ENCODE assay signal across 20 cellular contexts in the genomic region with DNA sequence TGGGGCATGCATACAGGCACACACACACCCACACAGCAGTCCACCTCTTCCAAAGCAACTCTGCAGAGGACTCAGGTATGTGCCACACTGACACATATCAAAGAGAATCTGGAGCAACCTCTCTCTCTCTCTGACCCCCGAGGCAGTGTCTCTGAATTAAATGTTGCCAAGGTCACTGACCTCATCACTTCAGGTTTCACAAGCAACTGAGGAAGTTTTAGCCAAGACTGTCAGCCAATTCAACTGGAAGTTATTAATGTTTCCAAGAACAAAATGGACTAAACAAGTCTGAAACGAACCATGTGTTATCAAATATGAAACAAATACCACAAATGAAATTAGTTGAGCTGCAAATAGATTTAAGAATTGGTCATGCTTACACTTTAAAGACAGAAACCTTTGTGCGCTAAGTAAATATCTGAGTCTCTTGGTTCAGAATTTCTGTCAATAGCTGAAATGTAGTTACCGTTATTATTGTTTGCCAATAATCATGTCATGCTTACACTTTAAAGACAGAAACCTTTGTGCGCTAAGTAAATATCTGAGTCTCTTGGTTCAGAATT.
DNase-seq lines count a peak whose midpoint lies in the region; ATAC-seq, FAIRE-seq and TF ChIP-seq lines count a peak whose summit lies in the region.
"Had no signal": no experiment of that assay in that cellular context is flagged by ENCODE, and none has a peak within 500 bp of the region (broad histone marks: within the 10 kb centered on the region; RNA-seq: fewer than 3 reads in every experiment).

No MANE protein-coding gene starts in this region.

- H3K9me2 ChIP-seq in PC-9 (ENCODE audit: insufficient read depth) = no peaks in the 10 kb centered on the region

- H4K20me1 ChIP-seq in PC-9 (ENCODE audit: insufficient read depth) = 0 out of 2 replicates have a peak, but pooled peaks cover 6% of the 10 kb centered on the region

- H3K9me3 ChIP-seq in PC-9 (ENCODE audit: insufficient read depth, low read depth) = no peaks in the 10 kb centered on the region
- no peaks in the 10 kb centered on the region for H3K9me3 ChIP-seq in liver (ENCODE audit: control insufficient read depth in 4 of 4, low read length in 3 of 4)
- H3K9me3 ChIP-seq in ascending aorta = no peaks in the 10 kb centered on the region

- CTCF ChIA-PET in PC-9 (lab: Charles Lee) = no interaction called here

- peaks cover 13% of the 10 kb centered on the region for H3K36me3 ChIP-seq in PC-9 (ENCODE audit: low read depth)
- no peaks in the 10 kb centered on the region for H3K36me3 ChIP-seq in liver (ENCODE audit: control insufficient read depth in 4 of 4, insufficient read depth in 3 of 4, low read depth in 1 of 4, low read length in 3 of 4)
- peaks cover 6 to 38% of the 10 kb centered on the region in 2 donors for H3K36me3 ChIP-seq in ascending aorta

- no peak overlapping the region for H3K4me3 ChIP-seq in PC-9
- no peak overlapping the region for H3K4me3 ChIP-seq in liver (ENCODE audit: low read depth in 1 of 3, low read length in 3 of 3)
- H3K4me3 ChIP-seq in ascending aorta = no peak overlapping the region
- H3K4me3 ChIP-seq: cardiac muscle cell had no signal

- no peaks in the 10 kb centered on the region for H3K79me2 ChIP-seq in PC-9 (ENCODE audit: low read depth)

- peaks cover 14% of the 10 kb centered on the region; the same call in 1 of the 2 replicates for H3F3A ChIP-seq in PC-9 (ENCODE audit: insufficient read depth, low read depth)

- peak; percentile 53 for ATAC-seq in esophagus mucosa
- no peak for ATAC-seq in HG02610 (IDR thresholded peaks at IDR 0.05; ENCODE audit: unreplicated experiment)
- ATAC-seq in HG03571 (IDR thresholded peaks at IDR 0.05; ENCODE audit: unreplicated experiment) = no peak
- ATAC-seq: activated CD4-positive, CD25-positive, alpha-beta regulatory T cell treated with anti-CD3 and anti-CD28 coated beads, Interleukin-2, amount 50 U/mL, for 24 hours had no signal

- H3K27me3 ChIP-seq in PC-9 (ENCODE audit: insufficient read depth, low read depth) (no peaks in the 10 kb centered on the region), liver (ENCODE audit: control insufficient read depth in 4 of 4, insufficient read depth in 4 of 4, low read length in 3 of 4) (no peaks in the 10 kb centered on the region), ascending aorta (no peaks in the 10 kb centered on the region)
- H3K27me3 ChIP-seq: cardiac muscle cell had no signal

- H3K9ac ChIP-seq in liver (ENCODE audit: low read depth in 1 of 2, low read length in 2 of 2) = no peak overlapping the region

- WGBS in liver = 48% methylated on average over 5 of the region's 5 CpGs

- H3K4me1 ChIP-seq in PC-9 (replicated peaks; ENCODE audit: insufficient read depth) (peaks cover 19% of the 10 kb centered on the region), liver (ENCODE audit: control insufficient read depth in 4 of 4, insufficient read depth in 4 of 4, low read length in 3 of 4) (peaks cover 0 to 5% (median 0%) of the 10 kb centered on the region in 4 donors), ascending aorta (no peaks in the 10 kb centered on the region)

- TF ChIP-seq CTCF in D721Med (IDR thresholded peaks at IDR 0.05; ENCODE audit: insufficient read depth, missing control alignments) (no peak), PC-9 (conservative IDR thresholded peaks at IDR 0.05) (no peak), liver (IDR thresholded peaks at IDR 0.05; ENCODE audit: low read depth, low read length, missing input control) (no peak), ascending aorta (IDR thresholded peaks at IDR 0.05) (no peak)

- peak overlapping the region; percentile 4 for H3K4me2 ChIP-seq in PC-9

- no peak for DNase-seq in D721Med (ENCODE audit: insufficient read length, low spot score)
- peak; percentile 65 to 90 for DNase-seq in PC-9
- DNase-seq in GM03348 (ENCODE audit: low spot score) = no peak
- DNase-seq in ascending aorta (ENCODE audit: low spot score in 2 of 2) = no peak
- DNase-seq: activated T-cell treated with anti-CD3 and anti-CD28 coated beads, Interleukin-2, amount 50 U/mL, for 1 hour; C1 segment of cervical spinal cord; EL; H7; hypothalamus; MM.1S; NCI-H1436; NCI-H510A treated with DMSO at 0.1 percent for 48 hours; right cardiac atrium had no signal

- peak overlapping the region; percentile 14 for H3K27ac ChIP-seq in PC-9
- no peak overlapping the region for H3K27ac ChIP-seq in liver (ENCODE audit: low read depth in 1 of 2, low read length in 2 of 2)
- H3K27ac ChIP-seq in ascending aorta = no peak overlapping the region
- H3K27ac ChIP-seq: cardiac muscle cell had no signal

- TF ChIP-seq RAD21 in liver (IDR thresholded peaks at IDR 0.05) = peak in 1 of 2 donors; percentile 14

- POLR2A ChIA-PET in PC-9 (lab: Charles Lee; ENCODE audit: unreplicated experiment) = interaction anchor here (0.7 kb wide), 1 partner anchor 12 kb away, joined by 3 read pairs; no protein-coding TSS in a partner anchor

- intact Hi-C loops in PC-9 (cut with micrococcal nuclease; ENCODE audit: unreplicated experiment) (loop anchor here (2.0 kb wide), 1 partner anchor 703 kb away; no protein-coding TSS in a partner anchor), ascending aorta (cut with DNase I) (no loop called here)

- H2AFZ ChIP-seq in PC-9 = no peak overlapping the region

- BruUV-seq in PC-9 (replicated peaks; lab: Mats Ljungman, UMichigan) = no TSS peak

- FAIRE-seq in D721Med (lab: Jason Lieb, UNC) = peak; percentile 67
- FAIRE-seq: frontal cortex had no signal

TF ChIP-seq in liver, 16 proteins besides CTCF, POLR2A, EP300 and RAD21:
- TF ChIP-seq, protein P1, sequence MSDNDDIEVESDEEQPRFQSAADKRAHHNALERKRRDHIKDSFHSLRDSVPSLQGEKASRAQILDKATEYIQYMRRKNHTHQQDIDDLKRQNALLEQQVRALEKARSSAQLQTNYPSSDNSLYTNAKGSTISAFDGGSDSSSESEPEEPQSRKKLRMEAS (IDR thresholded peaks at IDR 0.05) = no peak
- TF ChIP-seq RXRA (IDR thresholded peaks at IDR 0.05) (peak; percentile 25 to 60), HNF4A (conservative IDR thresholded peaks at IDR 0.05) (peak in 1 of 2 donors; percentile 26)

Comparison
In these comparisons a context has a peak if more than half of its experiments do, and no peak if none do; other contexts are left out.
1. DNase-seq: peak in PC-9 (2 of 2); none in D721Med (single experiment), GM03348 (single experiment) and ascending aorta (0 of 2).